ENCODE assay signal across 17 cellular contexts in the genomic region with DNA sequence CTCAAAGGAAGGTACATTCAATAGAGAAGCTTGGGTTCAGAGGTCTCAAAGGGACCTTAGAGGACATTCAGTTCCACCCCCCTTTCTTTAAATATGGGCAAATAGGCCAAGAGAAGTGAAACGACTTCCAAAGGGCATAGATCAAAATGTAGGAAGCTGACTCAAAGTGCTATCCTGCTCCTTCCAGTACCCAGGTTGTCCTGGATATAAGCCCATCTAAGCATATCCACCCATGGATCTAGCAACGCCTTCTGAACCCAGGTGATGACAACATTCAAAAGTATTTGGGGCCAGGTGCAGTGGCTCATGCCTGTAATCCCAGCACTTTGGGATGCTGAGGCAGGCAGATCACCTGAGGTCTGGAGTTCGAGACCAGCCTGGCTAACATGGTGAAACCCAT. TPM values are rescaled to one million over a fixed set of nuclear protein-coding genes. Genes with fewer than 3 reads are reported as not detected.
A peak's percentile ranks its signal among the peaks of the same experiment; 100 is the strongest.
DNase-seq lines count a peak whose midpoint lies in the region; ATAC-seq, FAIRE-seq and TF ChIP-seq lines count a peak whose summit lies in the region.
"Had no signal": no experiment of that assay in that cellular context is flagged by ENCODE, and none has a peak within 500 bp of the region (broad histone marks: within the 10 kb centered on the region; RNA-seq: fewer than 3 reads in every experiment).

No MANE protein-coding gene starts in this region.

- H3K27ac ChIP-seq in PC-3 (ENCODE audit: low read length) = no peak overlapping the region
- no peak overlapping the region for H3K27ac ChIP-seq in foreskin keratinocyte
- no peak overlapping the region for H3K27ac ChIP-seq in trophoblast cell (ENCODE audit: low read depth, low read length)
- H3K27ac ChIP-seq: BLaER1 treated with 17β-estradiol and CSF1 and Interleukin-3, amounts not matched to agents 10 nM and 100 nM had no signal

- peaks cover 24% of the 10 kb centered on the region for H3K79me2 ChIP-seq in PC-3 (ENCODE audit: low read length)
- H3K79me2 ChIP-seq in trophoblast cell (ENCODE audit: control insufficient read depth, insufficient read depth, low read length, poor library complexity) = peaks cover 4% of the 10 kb centered on the region

- no peak overlapping the region for H2BK12ac ChIP-seq in trophoblast cell (ENCODE audit: low read length)

- POLR2A ChIA-PET in PC-3 (lab: Charles Lee; ENCODE audit: unreplicated experiment) = interaction anchor here (0.6 kb wide), 1 partner anchor 94 kb away, joined by 4 read pairs; no protein-coding TSS in a partner anchor

- H3F3A ChIP-seq in PC-3 (ENCODE audit: low read length, unreplicated experiment) = no peaks in the 10 kb centered on the region

- no peak overlapping the region for H3K27ac Mint-ChIP-seq in activated naive CD4-positive, alpha-beta T cell treated with anti-CD3 and anti-CD28 coated beads for 36 hours
- H3K27ac Mint-ChIP-seq: B cell; CD8-positive, alpha-beta T cell; GM23338 had no signal

- no peak overlapping the region for H4K91ac ChIP-seq in trophoblast cell (ENCODE audit: low read depth, low read length)

- H3K9ac ChIP-seq in PC-3 (ENCODE audit: low read length) = no peak overlapping the region
- no peak overlapping the region for H3K9ac ChIP-seq in trophoblast cell (ENCODE audit: low read length)
- H3K9ac ChIP-seq: BLaER1 treated with 17β-estradiol and CSF1 and Interleukin-3, amounts not matched to agents 10 nM and 100 nM had no signal

- H3K4me3 Mint-ChIP-seq in activated naive CD4-positive, alpha-beta T cell treated with anti-CD3 and anti-CD28 coated beads for 36 hours = no peak overlapping the region
- H3K4me3 Mint-ChIP-seq: B cell; CD8-positive, alpha-beta T cell; GM23338 had no signal

- H3K9me3 Mint-ChIP-seq in activated naive CD4-positive, alpha-beta T cell treated with anti-CD3 and anti-CD28 coated beads for 36 hours = no peaks in the 10 kb centered on the region
- H3K9me3 Mint-ChIP-seq: CD8-positive, alpha-beta T cell; GM23338 had no signal

- DNase-seq in PC-3 (peak; percentile 86), bronchial epithelial cell (ENCODE audit: low read depth) (peak; percentile 65), foreskin keratinocyte (peak; percentile 50 to 84), trophoblast cell (peak; percentile 27 to 49), hippocampal formation (lab: John Stamatoyannopoulos, UW) (no peak), SK-N-DZ (ENCODE audit: low spot score) (no peak)
- DNase-seq in activated naive CD4-positive, alpha-beta T cell treated with anti-CD3 and anti-CD28 coated beads for 36 hours = no peak
- DNase-seq: Calu3; CD8-positive, alpha-beta T cell; DMS79 treated with DMSO at 0.1 percent for 48 hours; GF-D8; HCEC 1CT had no signal

- no peak overlapping the region for H4K8ac ChIP-seq in trophoblast cell (ENCODE audit: low read depth, low read length)

- H3K36me3 ChIP-seq in PC-3 (ENCODE audit: low read depth, low read length) = no peaks in the 10 kb centered on the region
- H3K36me3 ChIP-seq in bronchial epithelial cell (ENCODE audit: control insufficient read depth, insufficient read depth, low read length) = peaks cover 1% of the 10 kb centered on the region
- no peaks in the 10 kb centered on the region for H3K36me3 ChIP-seq in trophoblast cell (ENCODE audit: control insufficient read depth in 1 of 2, insufficient read depth in 2 of 2, low read length in 2 of 2)

- FAIRE-seq in bronchial epithelial cell (lab: Jason Lieb, UNC) = no peak
- FAIRE-seq: H54, HepG2 had no signal

- CTCF ChIA-PET in PC-3 (lab: Charles Lee) = no interaction called here
- CTCF ChIA-PET in activated naive CD4-positive, alpha-beta T cell treated with anti-CD3 and anti-CD28 coated beads for 36 hours (lab: Charles Lee) = interaction anchor here (0.6 kb wide), 1 partner anchor 577 kb away, joined by 3 read pairs; no protein-coding TSS in a partner anchor

- H4K20me1 ChIP-seq in PC-3 (ENCODE audit: low read length) = 0 out of 2 replicates have a peak, but pooled peaks cover 4% of the 10 kb centered on the region

- H3K9me3 ChIP-seq in PC-3 (ENCODE audit: low read length) (no peaks in the 10 kb centered on the region), trophoblast cell (ENCODE audit: insufficient read depth, low read depth, low read length) (no peaks in the 10 kb centered on the region)

- H3K9me2 ChIP-seq in PC-3 (replicated peaks; ENCODE audit: low read length) = no peaks in the 10 kb centered on the region

- ATAC-seq in PC-3 = peak; percentile 12; the same call in 1 of the 2 replicates
- ATAC-seq in foreskin keratinocyte = peak; percentile 80
- ATAC-seq: CD8-positive, alpha-beta T cell; GM23338; HepG2 had no signal

- H3K27me3 Mint-ChIP-seq in activated naive CD4-positive, alpha-beta T cell treated with anti-CD3 and anti-CD28 coated beads for 36 hours (ENCODE audit: low read depth) = no peaks in the 10 kb centered on the region
- H3K27me3 Mint-ChIP-seq: B cell had no signal

- intact Hi-C loops in PC-3 (cut with micrococcal nuclease) = no loop called here
- intact Hi-C loops in activated naive CD4-positive, alpha-beta T cell treated with anti-CD3 and anti-CD28 coated beads for 36 hours (cut with micrococcal nuclease) = loop anchor here (5.0 kb wide), 1 partner anchor 996 kb away; a partner anchor contains a TSS

- no peak overlapping the region for H3K18ac ChIP-seq in trophoblast cell (ENCODE audit: low read length)

- H3K27me3 ChIP-seq in PC-3 (ENCODE audit: low read length) (no peaks in the 10 kb centered on the region), bronchial epithelial cell (ENCODE audit: control insufficient read depth, insufficient read depth, low read length) (no peaks in the 10 kb centered on the region), foreskin keratinocyte (no peaks in the 10 kb centered on the region), trophoblast cell (ENCODE audit: insufficient read depth, low read length) (no peaks in the 10 kb centered on the region)
- H3K27me3 ChIP-seq: BLaER1 treated with 17β-estradiol and CSF1 and Interleukin-3, amounts not matched to agents 10 nM and 100 nM had no signal

- no CpG with 5 or more reads among the region's 3 CpGs for WGBS in trophoblast cell (ENCODE audit: extremely low coverage, insufficient coverage, insufficient read length)

- no peak overlapping the region for H4K12ac ChIP-seq in trophoblast cell (ENCODE audit: low read depth, low read length)

- no TSS peak for BruUV-seq in PC-3 (replicated peaks; lab: Mats Ljungman, UMichigan)

- H3K36me3 Mint-ChIP-seq in activated naive CD4-positive, alpha-beta T cell treated with anti-CD3 and anti-CD28 coated beads for 36 hours (ENCODE audit: low read depth) = no peaks in the 10 kb centered on the region

- no peak overlapping the region for H3K23ac ChIP-seq in trophoblast cell (ENCODE audit: low read length)

- no peak for TF ChIP-seq CTCF in PC-3 (conservative IDR thresholded peaks at IDR 0.05; ENCODE audit: low read depth, low read length)
- TF ChIP-seq CTCF in bronchial epithelial cell (IDR thresholded peaks at IDR 0.05; ENCODE audit: insufficient read depth, low read length, severe bottlenecking) = no peak
- no peak for TF ChIP-seq CTCF in foreskin keratinocyte (conservative IDR thresholded peaks at IDR 0.05)

- no peak overlapping the region for H3K14ac ChIP-seq in trophoblast cell (ENCODE audit: low read length)

- peaks cover 34% of the 10 kb centered on the region for H3K4me1 Mint-ChIP-seq in activated naive CD4-positive, alpha-beta T cell treated with anti-CD3 and anti-CD28 coated beads for 36 hours (ENCODE audit: low read depth)

- no peak overlapping the region for H3K4me3 ChIP-seq in PC-3 (ENCODE audit: low read length)
- H3K4me3 ChIP-seq in bronchial epithelial cell (ENCODE audit: low read depth, low read length) = no peak overlapping the region
- H3K4me3 ChIP-seq in trophoblast cell (ENCODE audit: low read depth, low read length) = no peak overlapping the region
- H3K4me3 ChIP-seq: BLaER1 treated with 17β-estradiol and CSF1 and Interleukin-3, amounts not matched to agents 10 nM and 100 nM; GM23338 had no signal

- peaks cover 3% of the 10 kb centered on the region for H3K79me1 ChIP-seq in trophoblast cell (ENCODE audit: low read length)

- H3K4me1 ChIP-seq in PC-3 (ENCODE audit: insufficient read depth, low read length) (peaks cover 23% of the 10 kb centered on the region), foreskin keratinocyte (no peaks in the 10 kb centered on the region), trophoblast cell (ENCODE audit: control insufficient read depth in 1 of 2, insufficient read depth in 2 of 2, low read length in 2 of 2) (peaks cover 0 to 6% of the 10 kb centered on the region in 2 experiments)

- no peak overlapping the region; the same call in 1 of the 2 replicates for H3K4me2 ChIP-seq in PC-3 (ENCODE audit: low read length)
- H3K4me2 ChIP-seq in trophoblast cell (ENCODE audit: low read length) = no peak overlapping the region
- H3K4me2 ChIP-seq: BLaER1 treated with 17β-estradiol and CSF1 and Interleukin-3, amounts not matched to agents 10 nM and 100 nM; GM23338 had no signal

- no peak overlapping the region for H3K4ac ChIP-seq in trophoblast cell (ENCODE audit: low read depth, low read length)

- H2BK120ac ChIP-seq in trophoblast cell (ENCODE audit: insufficient read depth, low read length, poor library complexity) = no peak overlapping the region

- H2BK5ac ChIP-seq in trophoblast cell (ENCODE audit: low read depth, low read length, poor library complexity) = no peak overlapping the region

- H2AFZ ChIP-seq in PC-3 (ENCODE audit: low read length) (no peak overlapping the region), trophoblast cell (ENCODE audit: insufficient read depth, low read length, poor library complexity) (no peak overlapping the region)
- H2AFZ ChIP-seq: GM23338 had no signal

- H2AK5ac ChIP-seq in trophoblast cell (ENCODE audit: low read length) = no peak overlapping the region

RNA-seq across cellular contexts. Expression of a gene that starts 5.3 kb away (rescaled TPM):
- total RNA-seq in PC-3 (2014; rRNA removed) (6.2 and 16.0 TPM in 2 replicates), bronchial epithelial cell (2.4 and 4.2 TPM in 2 replicates), foreskin keratinocyte (5.5 and 6.7 TPM in 2 replicates)
- 2.8 and 4.1 TPM in 2 replicates for polyA plus RNA-seq in foreskin keratinocyte
- polyA plus RNA-seq in trophoblast cell (2013) = 4.0 TPM in 2 replicates
- 1 to 10 TPM; 8.8 to 9.2 TPM for total RNA-seq in activated naive CD4-positive, alpha-beta T cell treated with anti-CD3 and anti-CD28 coated beads for 36 hours
- 1.9 and 3.1 TPM in 2 replicates for polyA plus RNA-seq in SK-N-DZ (2014; cell fraction: cytosol; rRNA removed)
- 0.91 and 2.3 TPM in 2 replicates for polyA plus RNA-seq in SK-N-DZ (2014; cell fraction: nucleus; rRNA removed)

Comparison
In these comparisons a context has a peak if more than half of its experiments do, and no peak if none do; other contexts are left out.
1. DNase-seq: peak in PC-3 (single experiment), bronchial epithelial cell (single experiment), foreskin keratinocyte (2 of 2) and trophoblast cell (2 of 2); none in hippocampal formation (0 of 2), activated naive CD4-positive, alpha-beta T cell treated with anti-CD3 and anti-CD28 coated beads for 36 hours (single experiment) and SK-N-DZ (single experiment).